In genomic region chr20:50469324-50469723, GRCh38 we compare ENCODE assay signal across 22 cellular contexts.
"Had no signal": no experiment of that assay in that cellular context is flagged by ENCODE, and none has a peak within 500 bp of the region (broad histone marks: within the 10 kb centered on the region; RNA-seq: fewer than 3 reads in every experiment).

No MANE protein-coding gene starts in this region.

- H3K36me3 ChIP-seq: lower lobe of right lung, pancreas, prostate gland, sigmoid colon, spleen, suprapubic skin, thoracic aorta, tibial artery, upper lobe of right lung had no signal

- DNase-seq: islet precursor cell; lower lobe of right lung; mammary epithelial cell; mesenchymal stem cell; naive thymus-derived CD8-positive, alpha-beta T cell; nucleus accumbens; pancreas; posterior cingulate gyrus; retina; right cardiac atrium; sigmoid colon; small intestine; spleen; stimulated activated CD4-positive, alpha-beta T cell treated with anti-CD3 and anti-CD28 coated beads, Interleukin-4, amount 100 ng/mL, for 24 hours; stimulated activated naive CD4-positive, alpha-beta T cell; tibial artery; trophoblast cell; upper lobe of right lung had no signal

- H3K27ac ChIP-seq: lower lobe of right lung, pancreas, prostate gland, sigmoid colon, suprapubic skin, thoracic aorta, tibial artery, upper lobe of right lung had no signal

- H3K27me3 ChIP-seq: pancreas, sigmoid colon, spleen, suprapubic skin, tibial artery, upper lobe of right lung had no signal

- H3K9me3 ChIP-seq: lower lobe of right lung, pancreas, prostate gland, sigmoid colon, spleen, suprapubic skin, thoracic aorta, tibial artery, upper lobe of right lung had no signal

- H3K4me1 ChIP-seq: pancreas, prostate gland had no signal

- ATAC-seq: lower lobe of right lung; naive thymus-derived CD8-positive, alpha-beta T cell; pancreas; right cardiac atrium; stimulated activated effector memory CD8-positive, alpha-beta T cell treated with anti-CD3 and anti-CD28 coated beads, Interleukin-12 subunit alpha, Interleukin-12 subunit beta, amount 100 ng/mL, for 72 hours; upper lobe of right lung had no signal

- H3K4me3 ChIP-seq: lower lobe of right lung, pancreas, prostate gland, sigmoid colon, spleen, suprapubic skin, thoracic aorta, tibial artery, upper lobe of right lung had no signal
